In genomic region chr1:186828612-186829542, GRCh38 we compare ENCODE assay signal across 8 cellular contexts. TPM values are rescaled to one million over a fixed set of nuclear protein-coding genes. Genes with fewer than 3 reads are reported as not detected.
DNase-seq lines count a peak whose midpoint lies in the region; ATAC-seq and TF ChIP-seq lines count a peak whose summit lies in the region.

Gene PLA2G4A, plus strand, starts transcription at chr1:186828949. Its CDS starts 25,406 bp downstream, at chr1:186854355.

- H3K27ac Mint-ChIP-seq in T-helper 1 cell treated with Interleukin-12 subunit alpha and Interleukin-12 subunit beta and Interleukin-4 antibody, amounts not matched to agents 30 μg/mL and 1 μg/mL, for 36 hours, result no peak within 1 kb of the TSS

- H3K4me1 ChIP-seq in ES-I3 (ENCODE audit: insufficient read depth, low read length) (no peaks in the 10 kb centered on the region), uterus (no peaks in the 10 kb centered on the region)

- H3K27me3 Mint-ChIP-seq in T-helper 1 cell treated with Interleukin-12 subunit alpha and Interleukin-12 subunit beta and Interleukin-4 antibody, amounts not matched to agents 30 μg/mL and 1 μg/mL, for 36 hours (ENCODE audit: low read depth), result peaks cover 35% of the 10 kb centered on the region

- no peaks in the 10 kb centered on the region for H3K9me3 Mint-ChIP-seq in T-helper 1 cell treated with Interleukin-12 subunit alpha and Interleukin-12 subunit beta and Interleukin-4 antibody, amounts not matched to agents 30 μg/mL and 1 μg/mL, for 36 hours

- H3K4me1 Mint-ChIP-seq in T-helper 1 cell treated with Interleukin-12 subunit alpha and Interleukin-12 subunit beta and Interleukin-4 antibody, amounts not matched to agents 30 μg/mL and 1 μg/mL, for 36 hours (ENCODE audit: low read depth), result peaks cover 6% of the 10 kb centered on the region

- DNase-seq in HK-2 (ENCODE audit: unreplicated experiment) (peak; percentile 12), epithelial cell of prostate (ENCODE audit: low read depth, low spot score) (no peak), mucosa of gallbladder (ENCODE audit: low spot score) (peak; percentile 58), uterus (peak; percentile 23 to 57), cortex of kidney (lab: John Stamatoyannopoulos, UW) (no peak)

- H3K9me3 ChIP-seq in ES-I3 (ENCODE audit: control insufficient read depth, insufficient read depth, low read length) (no peaks in the 10 kb centered on the region), uterus (no peaks in the 10 kb centered on the region)

- intact Hi-C loops in uterus (cut with DNase I; ENCODE audit: low total_unique reads), result no loop called here

- no peaks in the 10 kb centered on the region for H3K36me3 ChIP-seq in ES-I3 (ENCODE audit: insufficient read depth, low read length)
- no peaks in the 10 kb centered on the region for H3K36me3 ChIP-seq in uterus

- ATAC-seq in GM21447 (IDR thresholded peaks at IDR 0.05; ENCODE audit: unreplicated experiment), result peak; percentile 92

- no peaks in the 10 kb centered on the region for H3K27me3 ChIP-seq in uterus

- H3K36me3 Mint-ChIP-seq in T-helper 1 cell treated with Interleukin-12 subunit alpha and Interleukin-12 subunit beta and Interleukin-4 antibody, amounts not matched to agents 30 μg/mL and 1 μg/mL, for 36 hours (ENCODE audit: low read depth), result no peaks in the 10 kb centered on the region

- no peak for TF ChIP-seq POLR2A in uterus (IDR thresholded peaks at IDR 0.05)

- H3K4me3 Mint-ChIP-seq in T-helper 1 cell treated with Interleukin-12 subunit alpha and Interleukin-12 subunit beta and Interleukin-4 antibody, amounts not matched to agents 30 μg/mL and 1 μg/mL, for 36 hours, result peak within 1 kb of the TSS; percentile 71

- H3K27ac ChIP-seq in epithelial cell of prostate (peak within 1 kb of the TSS; percentile 34), uterus (peak within 1 kb of the TSS; percentile 81 to 83)

- H3K9ac ChIP-seq in ES-I3 (ENCODE audit: low read depth, low read length), result peak within 1 kb of the TSS; percentile 58

- TF ChIP-seq CTCF in uterus (IDR thresholded peaks at IDR 0.05), result no peak

- peak within 1 kb of the TSS; percentile 56 to 58 for H3K4me3 ChIP-seq in uterus

RNA-seq across cellular contexts. Expression of gene PLA2G4A, which starts in this region (rescaled TPM):
- total RNA-seq in mucosa of gallbladder (11.0 TPM), uterus (10 to 100 TPM in 3 of 4 donors, 1 to 10 TPM in 1; 8.7 to 32.7 (median 19.5) TPM)

Comparison
In these comparisons a context has a peak if more than half of its experiments do, and no peak if none do; other contexts are left out.
1. DNase-seq: peak in HK-2 (single experiment), mucosa of gallbladder (single experiment) and uterus (2 of 2); none in epithelial cell of prostate (single experiment) and cortex of kidney (single experiment).